34 cellular contexts compared by ENCODE assay signal in genomic region chr7:142698429-142698828, GRCh38. TPM values are rescaled to one million over a fixed set of nuclear protein-coding genes. Genes with fewer than 3 reads are reported as not detected.
"Had no signal": no experiment of that assay in that cellular context is flagged by ENCODE, and none has a peak within 500 bp of the region (broad histone marks: within the 10 kb centered on the region; RNA-seq: fewer than 3 reads in every experiment).

No MANE protein-coding gene starts in this region.

- FAIRE-seq: TTC549 had no signal

- ATAC-seq: activated T-cell treated with anti-CD3 and anti-CD28 coated beads, Interleukin-2, amount 50 U/mL, for 4 hours; PC-3 had no signal

- H3K27me3 ChIP-seq: breast epithelium, MG63, Peyer's patch, SJSA1 had no signal

- H3K9me3 ChIP-seq: breast epithelium, MG63, Peyer's patch, SJSA1, SK-N-SH had no signal

- H3K4me2 ChIP-seq: SK-N-SH had no signal

- H3K4me3 ChIP-seq: breast epithelium, MG63, Peyer's patch, SJSA1 had no signal

- H3K36me3 ChIP-seq: breast epithelium, MG63, Peyer's patch, SJSA1 had no signal

- DNase-seq: activated B cell treated with CpG ODN at 0.5 μM for 24 hours; activated CD4-positive, alpha-beta memory T cell treated with anti-CD3 and anti-CD28 coated beads for 36 hours; activated CD4-positive, alpha-beta T cell treated with anti-CD3 and anti-CD28 coated beads for 4 hours; activated CD4-positive, alpha-beta T cell treated with anti-CD3 and anti-CD28 coated beads, Interleukin-2, amount 50 U/mL, for 1 hour; activated CD4-positive, CD25-positive, alpha-beta regulatory T cell treated with anti-CD3 and anti-CD28 coated beads, Interleukin-2, amount 50 U/mL, for 72 hours; activated CD8-positive, alpha-beta memory T cell treated with anti-CD3 and anti-CD28 coated beads, Interleukin-2, amount 50 U/mL, for 4 hours; activated naive CD4-positive, alpha-beta T cell; activated naive CD4-positive, alpha-beta T cell treated with anti-CD3 and anti-CD28 coated beads, Interleukin-2, amount 50 U/mL, for 16 hours; activated naive CD8-positive, alpha-beta T cell treated with anti-CD3 and anti-CD28 coated beads for 36 hours; activated T-cell treated with anti-CD3 and anti-CD28 coated beads for 4 hours; activated T-cell treated with anti-CD3 and anti-CD28 coated beads, Interleukin-2, amount 50 U/mL, for 4 hours; amniotic stem cell; aorta; Karpas-422; MG63; NCI-H1048; NCI-H1105 treated with DMSO at 0.1 percent for 48 hours; NCI-H1436; NCI-H1694; NCI-H1930; NCI-H510A; NCI-H526; NCI-H748 treated with DMSO at 0.1 percent for 48 hours; NK-92 treated with Interleukin-12 subunit alpha and Interleukin-12 subunit beta, amount 100 ng/mL, for 24 hours; PC-3; Peyer's patch; RPMI8226; SHP77 treated with DMSO at 0.1 percent for 48 hours; SK-N-SH had no signal

- H3K4me1 ChIP-seq: breast epithelium, Peyer's patch, SJSA1 had no signal

- H3K9ac ChIP-seq: SK-N-SH had no signal

- H3K27ac ChIP-seq: breast epithelium, Peyer's patch, SJSA1 had no signal

RNA-seq across cellular contexts. Expression of gene PRSS1, which starts 50.8 kb away (rescaled TPM):
- total RNA-seq: activated B cell treated with CpG ODN at 0.5 μM for 24 hours; activated CD4-positive, alpha-beta memory T cell treated with anti-CD3 and anti-CD28 coated beads for 36 hours; activated naive CD8-positive, alpha-beta T cell treated with anti-CD3 and anti-CD28 coated beads for 36 hours; activated T-helper 1 cell treated with anti-CD3 and anti-CD28 coated beads, Interleukin-12 subunit alpha, Interleukin-12 subunit beta, Interleukin-2, Interleukin-4 antibody, amounts not matched to agents 30 ng/mL and 10 ng/mL and 1 ng/mL, durations not matched to agents 14 hours and 24 hours and 36 hours; breast epithelium; cardiac septum; PC-3; Peyer's patch; SJSA1 had no signal
- polyA plus RNA-seq: SK-N-SH had no signal
